ENCODE assay signal across 8 cellular contexts in the genomic region with DNA sequence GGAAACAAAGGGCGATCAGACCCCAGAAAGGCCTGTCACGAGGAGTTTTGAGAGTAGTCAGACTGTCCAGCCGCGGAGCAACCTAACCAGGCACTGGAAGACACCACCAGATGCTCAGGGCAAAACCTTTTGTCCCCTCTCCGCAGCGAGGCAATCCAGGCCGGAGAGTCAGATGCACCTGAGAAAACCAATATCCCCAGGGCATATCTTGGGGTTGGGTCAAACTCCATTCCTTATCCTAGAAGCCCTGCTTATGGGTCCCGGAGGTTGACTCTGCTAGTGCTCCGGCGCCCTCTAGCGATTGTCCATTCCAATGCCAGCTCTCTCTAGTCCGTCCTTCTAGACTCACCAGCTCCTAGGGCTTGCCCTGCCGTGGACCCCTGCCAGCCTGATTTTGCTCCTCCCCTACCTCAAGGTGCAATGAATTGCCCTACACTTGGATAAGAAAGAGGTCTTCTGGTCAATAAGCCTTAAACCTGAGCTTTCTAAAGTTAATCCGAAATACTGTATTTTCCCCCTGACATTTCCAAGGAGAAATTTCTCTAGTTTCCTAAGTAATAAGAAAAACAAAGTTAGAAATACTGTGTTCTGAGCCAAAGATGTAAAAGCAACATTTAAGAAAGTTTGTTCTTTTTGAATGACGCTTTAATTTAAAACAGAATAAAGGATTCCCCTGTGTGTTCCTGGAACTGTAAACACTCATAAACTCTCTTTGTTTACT. TPM values are rescaled to one million over a fixed set of nuclear protein-coding genes. Genes with fewer than 3 reads are reported as not detected.
A peak's percentile ranks its signal among the peaks of the same experiment; 100 is the strongest.
DNase-seq lines count a peak whose midpoint lies in the region; ATAC-seq and TF ChIP-seq lines count a peak whose summit lies in the region.

No MANE protein-coding gene starts in this region.

- H3K36me3 Mint-ChIP-seq in WTC11 = no peaks in the 10 kb centered on the region

- peak; percentile 66 for ATAC-seq in GM18519 (IDR thresholded peaks at IDR 0.05; ENCODE audit: low FRiP score, unreplicated experiment)
- ATAC-seq in HG03135 (IDR thresholded peaks at IDR 0.05; ENCODE audit: unreplicated experiment) = peak; percentile 86
- peak; percentile 98 for ATAC-seq in WTC11

- peaks cover 23% of the 10 kb centered on the region for H3K27me3 Mint-ChIP-seq in WTC11 (ENCODE audit: low read depth)

- CTCF ChIA-PET in AG04449 (lab: Yijun Ruan, JAX) (interaction anchor here (0.5 to 6.2 kb wide), 51 partner anchors 9 to 1139 kb away, joined by 3 to 218 read pairs (median 4); no protein-coding TSS in a partner anchor), WTC11 (lab: Charles Lee) (interaction anchor here (0.6 to 2.8 kb wide), 25 partner anchors 8 to 1003 kb away, joined by 3 to 53 read pairs (median 4); a partner anchor contains a TSS)

- H3K4me1 Mint-ChIP-seq in WTC11 = peaks cover 21% of the 10 kb centered on the region

- TF ChIP-seq CTCF in AG04449 (IDR thresholded peaks at IDR 0.05; ENCODE audit: insufficient read depth, low read length, missing control alignments) = peak; percentile 96
- TF ChIP-seq CTCF in WTC11 (IDR thresholded peaks at IDR 0.05) = peak; percentile 75
- peak; percentile 97 for TF ChIP-seq CTCF in choroid plexus epithelial cell (conservative IDR thresholded peaks at IDR 0.05; ENCODE audit: low read depth, low read length)

- no peak overlapping the region for H3K4me3 ChIP-seq in AG04449 (ENCODE audit: low read depth, low read length)
- H3K4me3 ChIP-seq in choroid plexus epithelial cell (ENCODE audit: low read depth, low read length) = no peak overlapping the region

- DNase-seq in AG04449 (ENCODE audit: low read depth, low spot score) = no peak
- peak; percentile 94 for DNase-seq in NCI-H2196 treated with DMSO at 0.1 percent for 48 hours (lab: John Stamatoyannopoulos, UW; ENCODE audit: unreplicated experiment)
- peak; percentile 98 for DNase-seq in WTC11 (ENCODE audit: low spot score)
- peak; percentile 89 for DNase-seq in choroid plexus epithelial cell (ENCODE audit: low read depth)
- DNase-seq in left kidney (ENCODE audit: low read depth, low spot score) = peak; percentile 93
- peak; percentile 62 for DNase-seq in stimulated activated CD4-positive, alpha-beta T cell treated with anti-CD3 and anti-CD28 coated beads, Interleukin-4, amount 100 ng/mL, for 24 hours

- POLR2A ChIA-PET in AG04449 (lab: Yijun Ruan, JAX) (no interaction called here), WTC11 (lab: Charles Lee) (no interaction called here)

- H3K4me3 Mint-ChIP-seq in WTC11 = no peak overlapping the region

- no peak overlapping the region for H3K27ac Mint-ChIP-seq in WTC11

- no peaks in the 10 kb centered on the region for H3K9me3 Mint-ChIP-seq in WTC11

TF ChIP-seq in WTC11, 78 proteins besides CTCF, POLR2A, EP300 and RAD21:
- TF ChIP-seq, protein P1, sequence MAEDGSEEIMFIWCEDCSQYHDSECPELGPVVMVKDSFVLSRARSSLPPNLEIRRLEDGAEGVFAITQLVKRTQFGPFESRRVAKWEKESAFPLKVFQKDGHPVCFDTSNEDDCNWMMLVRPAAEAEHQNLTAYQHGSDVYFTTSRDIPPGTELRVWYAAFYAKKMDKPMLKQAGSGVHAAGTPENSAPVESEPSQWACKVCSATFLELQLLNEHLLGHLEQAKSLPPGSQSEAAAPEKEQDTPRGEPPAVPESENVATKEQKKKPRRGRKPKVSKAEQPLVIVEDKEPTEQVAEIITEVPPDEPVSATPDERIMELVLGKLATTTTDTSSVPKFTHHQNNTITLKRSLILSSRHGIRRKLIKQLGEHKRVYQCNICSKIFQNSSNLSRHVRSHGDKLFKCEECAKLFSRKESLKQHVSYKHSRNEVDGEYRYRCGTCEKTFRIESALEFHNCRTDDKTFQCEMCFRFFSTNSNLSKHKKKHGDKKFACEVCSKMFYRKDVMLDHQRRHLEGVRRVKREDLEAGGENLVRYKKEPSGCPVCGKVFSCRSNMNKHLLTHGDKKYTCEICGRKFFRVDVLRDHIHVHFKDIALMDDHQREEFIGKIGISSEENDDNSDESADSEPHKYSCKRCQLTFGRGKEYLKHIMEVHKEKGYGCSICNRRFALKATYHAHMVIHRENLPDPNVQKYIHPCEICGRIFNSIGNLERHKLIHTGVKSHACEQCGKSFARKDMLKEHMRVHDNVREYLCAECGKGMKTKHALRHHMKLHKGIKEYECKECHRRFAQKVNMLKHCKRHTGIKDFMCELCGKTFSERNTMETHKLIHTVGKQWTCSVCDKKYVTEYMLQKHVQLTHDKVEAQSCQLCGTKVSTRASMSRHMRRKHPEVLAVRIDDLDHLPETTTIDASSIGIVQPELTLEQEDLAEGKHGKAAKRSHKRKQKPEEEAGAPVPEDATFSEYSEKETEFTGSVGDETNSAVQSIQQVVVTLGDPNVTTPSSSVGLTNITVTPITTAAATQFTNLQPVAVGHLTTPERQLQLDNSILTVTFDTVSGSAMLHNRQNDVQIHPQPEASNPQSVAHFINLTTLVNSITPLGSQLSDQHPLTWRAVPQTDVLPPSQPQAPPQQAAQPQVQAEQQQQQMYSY (CRISPR knock-in tag; IDR thresholded peaks at IDR 0.05) = peak; percentile 95
- TF ChIP-seq SP1 (CRISPR knock-in tag; conservative IDR thresholded peaks at IDR 0.05) = 0 out of 2 replicates have a peak, but pooled peaks have one; percentile 28
- no peak for TF ChIP-seq FOXJ3 (CRISPR knock-in tag; IDR thresholded peaks at IDR 0.05; ENCODE audit: borderline replicate concordance)
TF ChIP-seq in WTC11: peak in this region for 2.

RNA-seq across cellular contexts. Expression of a gene that starts 5.5 kb away (rescaled TPM):
- total RNA-seq in WTC11 (2021) = 1.7 to 2.6 TPM (median 2.4 TPM) in 3 replicates
